In the genomic region with DNA sequence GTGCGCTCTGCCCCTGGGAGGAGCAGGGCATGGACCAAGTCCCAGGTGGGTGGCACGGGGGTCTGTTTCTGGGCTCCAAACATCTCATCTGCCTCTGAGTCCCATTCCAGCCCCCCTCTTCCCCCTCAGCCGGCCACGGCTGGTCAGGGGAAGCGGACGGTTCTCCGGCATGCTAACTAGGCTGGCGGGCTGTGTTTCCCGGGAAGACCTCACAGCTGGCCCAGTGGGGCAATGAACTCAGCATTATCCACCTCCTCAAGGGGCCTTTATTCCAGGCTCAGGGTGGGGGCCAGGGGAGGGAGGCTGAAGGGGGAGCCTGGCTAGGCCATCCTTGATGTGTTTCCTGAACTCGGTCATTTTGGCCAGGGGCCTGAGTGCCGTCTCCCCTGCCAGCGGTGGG, we compare ENCODE assay signal across 9 cellular contexts. TPM values are rescaled to one million over a fixed set of nuclear protein-coding genes. Genes with fewer than 3 reads are reported as not detected.
DNase-seq lines count a peak whose midpoint lies in the region; ATAC-seq and TF ChIP-seq lines count a peak whose summit lies in the region.
"Had no signal": no experiment of that assay in that cellular context is flagged by ENCODE, and none has a peak within 500 bp of the region (broad histone marks: within the 10 kb centered on the region; RNA-seq: fewer than 3 reads in every experiment).

No MANE protein-coding gene starts in this region.

- H3K9me3 Mint-ChIP-seq in WTC11 (no peaks in the 10 kb centered on the region), nephron progenitor cell (no peaks in the 10 kb centered on the region)

- H3K36me3 ChIP-seq in upper lobe of right lung, result peaks cover 8% of the 10 kb centered on the region

- no peaks in the 10 kb centered on the region for H3K27me3 Mint-ChIP-seq in WTC11 (ENCODE audit: low read depth)
- peaks cover 4% of the 10 kb centered on the region for H3K27me3 Mint-ChIP-seq in nephron progenitor cell (ENCODE audit: low read depth, poor library complexity)

- POLR2A ChIA-PET in WTC11 (lab: Charles Lee), result interaction anchor here (0.5 to 1.6 kb wide), 3 partner anchors 36 to 115 kb away, joined by 3 to 7 read pairs (median 3); a partner anchor contains a TSS

- intact Hi-C loops in upper lobe of right lung (cut with DNase I), result no loop called here

- no peaks in the 10 kb centered on the region for H3K27me3 ChIP-seq in upper lobe of right lung

- H3K4me1 Mint-ChIP-seq in WTC11 (peaks cover 55% of the 10 kb centered on the region), nephron progenitor cell (peaks cover 96% of the 10 kb centered on the region)

- H3K27ac ChIP-seq in upper lobe of right lung, result peak overlapping the region; percentile 65

- H3K4me1 ChIP-seq in upper lobe of right lung, result peaks cover 66% of the 10 kb centered on the region

- CTCF ChIA-PET in WTC11 (lab: Charles Lee), result interaction anchor here (0.6 to 3.2 kb wide), 8 partner anchors 9 to 78 kb away, joined by 3 to 17 read pairs (median 8); a partner anchor contains a TSS

- H3K36me3 Mint-ChIP-seq in WTC11, result peaks cover 23% of the 10 kb centered on the region
- H3K36me3 Mint-ChIP-seq in nephron progenitor cell (ENCODE audit: low read depth), result peaks cover 24% of the 10 kb centered on the region

- H3K4me3 Mint-ChIP-seq in WTC11 (peak overlapping the region; percentile 40; the same call in 1 of the 2 replicates), nephron progenitor cell (peak overlapping the region; percentile 58)

- H3K4me3 ChIP-seq in upper lobe of right lung, result peak overlapping the region; percentile 8

- TF ChIP-seq CTCF in WTC11 (IDR thresholded peaks at IDR 0.05) (no peak), nephron progenitor cell (IDR thresholded peaks at IDR 0.05) (no peak), upper lobe of right lung (IDR thresholded peaks at IDR 0.05) (no peak)

- no peaks in the 10 kb centered on the region for H3K9me3 ChIP-seq in upper lobe of right lung

- peak; percentile 16 for ATAC-seq in WTC11
- no peak for ATAC-seq in upper lobe of right lung
- ATAC-seq in HG03108 (IDR thresholded peaks at IDR 0.05; ENCODE audit: unreplicated experiment), result no peak
- no peak for ATAC-seq in HG03460 (IDR thresholded peaks at IDR 0.05; ENCODE audit: unreplicated experiment)

- DNase-seq in WTC11 (ENCODE audit: low spot score), result peak; percentile 54
- peak; percentile 89 for DNase-seq in globus pallidus (ENCODE audit: low spot score)
- peak; percentile 30 for DNase-seq in nephron progenitor cell
- no peak for DNase-seq in upper lobe of right lung
- no peak for DNase-seq in NCI-H1417 treated with DMSO at 0.1 percent for 48 hours (lab: John Stamatoyannopoulos, UW)
- DNase-seq: Karpas-422, SHP77 had no signal

- H3K27ac Mint-ChIP-seq in WTC11 (peak overlapping the region; percentile 19; the same call in 1 of the 2 replicates), nephron progenitor cell (no peak overlapping the region)

TF ChIP-seq in WTC11, 78 proteins besides CTCF, POLR2A, EP300 and RAD21:
- TF ChIP-seq, protein P1, sequence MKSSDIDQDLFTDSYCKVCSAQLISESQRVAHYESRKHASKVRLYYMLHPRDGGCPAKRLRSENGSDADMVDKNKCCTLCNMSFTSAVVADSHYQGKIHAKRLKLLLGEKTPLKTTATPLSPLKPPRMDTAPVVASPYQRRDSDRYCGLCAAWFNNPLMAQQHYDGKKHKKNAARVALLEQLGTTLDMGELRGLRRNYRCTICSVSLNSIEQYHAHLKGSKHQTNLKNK (CRISPR knock-in tag; IDR thresholded peaks at IDR 0.05), result no peak
- TF ChIP-seq ETV6 (CRISPR knock-in tag; IDR thresholded peaks at IDR 0.05) (no peak), ZNF423 (CRISPR knock-in tag; IDR thresholded peaks at IDR 0.05) (peak; percentile 58), CREB1 (CRISPR knock-in tag; IDR thresholded peaks at IDR 0.05) (no peak)
- TF ChIP-seq, protein P2, sequence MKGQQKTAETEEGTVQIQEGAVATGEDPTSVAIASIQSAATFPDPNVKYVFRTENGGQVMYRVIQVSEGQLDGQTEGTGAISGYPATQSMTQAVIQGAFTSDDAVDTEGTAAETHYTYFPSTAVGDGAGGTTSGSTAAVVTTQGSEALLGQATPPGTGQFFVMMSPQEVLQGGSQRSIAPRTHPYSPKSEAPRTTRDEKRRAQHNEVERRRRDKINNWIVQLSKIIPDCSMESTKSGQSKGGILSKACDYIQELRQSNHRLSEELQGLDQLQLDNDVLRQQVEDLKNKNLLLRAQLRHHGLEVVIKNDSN (CRISPR knock-in tag; IDR thresholded peaks at IDR 0.05), result no peak

RNA-seq across cellular contexts. Expression of a gene that starts 7.7 kb away (rescaled TPM):
- total RNA-seq in WTC11 (2021) (107 to 120 TPM (median 112 TPM) in 3 replicates), upper lobe of right lung (261 TPM)

RNA-seq across cellular contexts. Expression of a gene that starts 11.5 kb away (rescaled TPM):
- total RNA-seq in WTC11 (2021) (not detected in 3 replicates), upper lobe of right lung (not detected)

RNA-seq across cellular contexts. Expression of a gene that starts 24.8 kb away (rescaled TPM):
- total RNA-seq in WTC11 (2021), result 47.0 to 50.0 TPM (median 48.9 TPM) in 3 replicates
- 230 TPM for total RNA-seq in upper lobe of right lung

RNA-seq across cellular contexts. Expression of a gene that starts 47.0 kb away (rescaled TPM):
- total RNA-seq in WTC11 (2021) (16.5 to 20.5 TPM (median 17.2 TPM) in 3 replicates), upper lobe of right lung (37.3 TPM)

RNA-seq across cellular contexts. Expression of a gene that starts 57.3 kb away (rescaled TPM):
- total RNA-seq in WTC11 (2021) (38.3 to 41.9 TPM (median 39.6 TPM) in 3 replicates), upper lobe of right lung (14.1 TPM)

Comparison
In these comparisons a context has a peak if more than half of its experiments do, and no peak if none do; other contexts are left out.
1. DNase-seq: peak in WTC11 (single experiment), globus pallidus (single experiment) and nephron progenitor cell (single experiment); none in upper lobe of right lung (single experiment) and NCI-H1417 treated with DMSO at 0.1 percent for 48 hours (single experiment).